ENCODE assay signal across 8 cellular contexts in the genomic region with DNA sequence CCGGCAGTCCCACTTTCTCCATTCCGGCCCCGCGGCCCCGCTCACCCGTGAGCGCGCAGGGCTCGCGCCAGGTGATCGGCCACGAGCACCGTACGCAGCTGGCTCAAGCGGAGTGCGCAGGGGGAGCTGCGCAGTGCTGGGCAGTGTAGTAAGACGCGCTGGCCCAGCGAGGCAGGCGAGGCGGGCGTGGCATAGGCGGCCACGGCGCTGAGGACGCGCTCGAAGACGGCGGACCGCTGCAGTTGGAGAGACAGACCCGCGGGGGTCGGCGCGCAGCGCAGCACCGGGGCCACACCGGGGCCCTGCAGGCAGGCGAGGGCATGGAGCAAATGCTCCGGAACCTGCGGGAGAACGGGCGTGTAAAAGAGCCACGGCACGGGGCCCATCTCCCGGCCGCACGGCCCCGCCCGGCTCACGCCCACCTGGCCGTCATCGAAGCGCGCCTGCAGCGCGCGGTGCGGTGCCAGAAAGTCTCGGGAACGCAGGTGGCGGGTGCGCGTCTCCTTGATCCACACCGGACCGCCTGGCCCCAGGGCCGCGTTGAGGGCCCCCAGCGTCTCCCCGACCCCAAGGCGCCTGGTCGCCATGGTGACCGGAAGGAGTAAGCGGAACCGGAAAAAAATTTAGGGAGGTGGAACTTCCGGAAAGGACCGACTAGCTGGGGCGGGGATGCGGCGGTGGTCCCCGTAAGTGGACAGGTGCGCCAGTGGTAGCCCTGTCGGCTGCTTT. TPM values are rescaled to one million over a fixed set of nuclear protein-coding genes. Genes with fewer than 3 reads are reported as not detected.
DNase-seq lines count a peak whose midpoint lies in the region; ATAC-seq and TF ChIP-seq lines count a peak whose summit lies in the region.

A gene with protein sequence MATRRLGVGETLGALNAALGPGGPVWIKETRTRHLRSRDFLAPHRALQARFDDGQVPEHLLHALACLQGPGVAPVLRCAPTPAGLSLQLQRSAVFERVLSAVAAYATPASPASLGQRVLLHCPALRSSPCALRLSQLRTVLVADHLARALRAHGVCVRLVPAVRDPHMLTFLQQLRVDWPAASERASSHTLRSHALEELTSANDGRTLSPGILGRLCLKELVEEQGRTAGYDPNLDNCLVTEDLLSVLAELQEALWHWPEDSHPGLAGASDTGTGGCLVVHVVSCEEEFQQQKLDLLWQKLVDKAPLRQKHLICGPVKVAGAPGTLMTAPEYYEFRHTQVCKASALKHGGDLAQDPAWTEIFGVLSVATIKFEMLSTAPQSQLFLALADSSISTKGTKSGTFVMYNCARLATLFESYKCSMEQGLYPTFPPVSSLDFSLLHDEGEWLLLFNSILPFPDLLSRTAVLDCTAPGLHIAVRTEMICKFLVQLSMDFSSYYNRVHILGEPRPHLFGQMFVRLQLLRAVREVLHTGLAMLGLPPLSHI (minus strand): TSS at position 603 of the 729 bp plus-strand sequence. CDS start 16 bp downstream, at position 587.

- peak within 1 kb of the TSS; percentile 67 for H3K27ac ChIP-seq in SU-DHL-6 (ENCODE audit: low read depth, low read length)
- H3K27ac ChIP-seq in aorta (ENCODE audit: low read depth in 1 of 2, low read length in 2 of 2) = peak within 1 kb of the TSS in 1 of 2 donors; percentile 43

- no peaks in the 10 kb centered on the region for H3K9me3 ChIP-seq in SU-DHL-6 (ENCODE audit: insufficient read depth, low read length)
- H3K9me3 ChIP-seq in aorta (ENCODE audit: control insufficient read depth, low read length) = no peaks in the 10 kb centered on the region

- H3K4me3 ChIP-seq in SU-DHL-6 (ENCODE audit: insufficient read depth, low read length, poor library complexity, severe bottlenecking) (peak within 1 kb of the TSS; percentile 66), aorta (ENCODE audit: low read length in 2 of 2) (peak within 1 kb of the TSS; percentile 73 to 74)

- H2AFZ ChIP-seq in SU-DHL-6 (ENCODE audit: low read depth, low read length, severe bottlenecking) = peak within 1 kb of the TSS; percentile 54

- H3K4me3 Mint-ChIP-seq in activated naive CD8-positive, alpha-beta T cell treated with anti-CD3 and anti-CD28 coated beads, Interleukin-2, amount 50 U/mL, for 24 hours = peak within 1 kb of the TSS; percentile 96

- peaks cover 20% of the 10 kb centered on the region for H3F3A ChIP-seq in SU-DHL-6 (ENCODE audit: insufficient read depth)

- peak within 1 kb of the TSS; percentile 71 for H3K4me2 ChIP-seq in SU-DHL-6 (ENCODE audit: low read depth, low read length, poor library complexity, severe bottlenecking)

- intact Hi-C loops in Right ventricle myocardium inferior (cut with DNase I) = no loop called here
- intact Hi-C loops in aorta (cut with DNase I) = no loop called here

- no peaks in the 10 kb centered on the region for H3K27me3 Mint-ChIP-seq in activated naive CD8-positive, alpha-beta T cell treated with anti-CD3 and anti-CD28 coated beads, Interleukin-2, amount 50 U/mL, for 24 hours

- peaks cover 24% of the 10 kb centered on the region for H3K36me3 Mint-ChIP-seq in activated naive CD8-positive, alpha-beta T cell treated with anti-CD3 and anti-CD28 coated beads, Interleukin-2, amount 50 U/mL, for 24 hours (ENCODE audit: low read depth)

- no peaks in the 10 kb centered on the region for H4K20me1 ChIP-seq in SU-DHL-6 (ENCODE audit: low read depth, low read length)

- peaks cover 19% of the 10 kb centered on the region; the same call in 1 of the 2 replicates for H3K79me2 ChIP-seq in SU-DHL-6 (ENCODE audit: insufficient read depth, low read length)

- DNase-seq in EL = peak; percentile 64
- DNase-seq in LoVo (ENCODE audit: low spot score) = peak; percentile 75
- peak; percentile 69 for DNase-seq in activated naive CD8-positive, alpha-beta T cell treated with anti-CD3 and anti-CD28 coated beads, Interleukin-2, amount 50 U/mL, for 24 hours
- peak; percentile 84 for DNase-seq in Right ventricle myocardium inferior (ENCODE audit: missing footprints)
- DNase-seq in occipital lobe (lab: John Stamatoyannopoulos, UW) = peak; percentile 63
- DNase-seq in aorta = peak; percentile 76 to 90

- peaks cover 32% of the 10 kb centered on the region for H3K4me1 Mint-ChIP-seq in activated naive CD8-positive, alpha-beta T cell treated with anti-CD3 and anti-CD28 coated beads, Interleukin-2, amount 50 U/mL, for 24 hours

- ATAC-seq in activated naive CD8-positive, alpha-beta T cell treated with anti-CD3 and anti-CD28 coated beads, Interleukin-2, amount 50 U/mL, for 24 hours = peak; percentile 1
- no peak for ATAC-seq in Right ventricle myocardium inferior
- ATAC-seq in aorta (ENCODE audit: low FRiP score) = no peak
- ATAC-seq in GM21360 (IDR thresholded peaks at IDR 0.05; ENCODE audit: unreplicated experiment) = no peak

- H3K9me2 ChIP-seq in SU-DHL-6 (replicated peaks; ENCODE audit: insufficient read depth, low read length) = no peaks in the 10 kb centered on the region

- no peaks in the 10 kb centered on the region for H3K9me3 Mint-ChIP-seq in activated naive CD8-positive, alpha-beta T cell treated with anti-CD3 and anti-CD28 coated beads, Interleukin-2, amount 50 U/mL, for 24 hours

- peak within 1 kb of the TSS; percentile 84 for H3K27ac Mint-ChIP-seq in activated naive CD8-positive, alpha-beta T cell treated with anti-CD3 and anti-CD28 coated beads, Interleukin-2, amount 50 U/mL, for 24 hours

- no peaks in the 10 kb centered on the region for H3K27me3 ChIP-seq in SU-DHL-6 (ENCODE audit: low read length)
- peaks cover 0 to 1% of the 10 kb centered on the region in 2 donors for H3K27me3 ChIP-seq in aorta (ENCODE audit: control insufficient read depth in 1 of 2, insufficient read depth in 2 of 2, low read length in 1 of 2)

- H3K9ac ChIP-seq in SU-DHL-6 (ENCODE audit: low read length) = peak within 1 kb of the TSS; percentile 53

- no peak for TF ChIP-seq CTCF in SU-DHL-6 (IDR thresholded peaks at IDR 0.05; ENCODE audit: insufficient read depth, low read length, poor library complexity, severe bottlenecking)

- WGBS in aorta, 2 donors = 0% methylated on average over 76 to 85 of the region's 85 CpGs

- H3K36me3 ChIP-seq in SU-DHL-6 (ENCODE audit: low read length) (no peaks in the 10 kb centered on the region), aorta (ENCODE audit: control insufficient read depth in 1 of 2, insufficient read depth in 2 of 2, low read length in 1 of 2) (peaks cover 0 to 4% of the 10 kb centered on the region in 2 donors)

- H3K4me1 ChIP-seq in aorta (ENCODE audit: control insufficient read depth in 1 of 2, insufficient read depth in 2 of 2, low read length in 2 of 2) = no peaks in the 10 kb centered on the region

RNA-seq across cellular contexts. Expression of the gene that starts here (rescaled TPM):
- 9.0 TPM for total RNA-seq in Right ventricle myocardium inferior
- 47.4 TPM for total RNA-seq in occipital lobe
- 10 to 100 TPM in 1 of 2 donors, 1 to 10 TPM in 1; 8.8 to 20.6 TPM for total RNA-seq in aorta
- 10 to 100 TPM; 10.1 to 42.4 TPM for polyA plus RNA-seq in aorta
